Comparison of ENCODE assay signal across 19 cellular contexts in genomic region chr4:53499791-53500190, GRCh38.
A peak's percentile ranks its signal among the peaks of the same experiment; 100 is the strongest.
DNase-seq lines count a peak whose midpoint lies in the region; ATAC-seq and TF ChIP-seq lines count a peak whose summit lies in the region.
"Had no signal": no experiment of that assay in that cellular context is flagged by ENCODE, and none has a peak within 500 bp of the region (broad histone marks: within the 10 kb centered on the region; RNA-seq: fewer than 3 reads in every experiment).

No MANE protein-coding gene starts in this region.

- POLR2A ChIA-PET in IMR-90 (lab: Charles Lee; ENCODE audit: unreplicated experiment), result no interaction called here

- peaks cover 2% of the 10 kb centered on the region for H3K4me1 ChIP-seq in IMR-90 (ENCODE audit: control insufficient read depth, insufficient read depth, low read length)
- peaks cover 7% of the 10 kb centered on the region for H3K4me1 ChIP-seq in mesenchymal stem cell (ENCODE audit: control insufficient read depth, insufficient read depth, low read depth, low read length)

- H2BK120ac ChIP-seq in IMR-90 (ENCODE audit: low read depth, low read length), result no peak overlapping the region
- H2BK120ac ChIP-seq in mesenchymal stem cell (ENCODE audit: low read depth, low read length), result no peak overlapping the region

- intact Hi-C loops in IMR-90 (cut with micrococcal nuclease), result loop anchor here (10.0 kb wide), 1 partner anchor 285 kb away; no protein-coding TSS in a partner anchor

- no peaks in the 10 kb centered on the region for H3K9me3 ChIP-seq in IMR-90 (ENCODE audit: control insufficient read depth, insufficient read depth, low read length)
- no peaks in the 10 kb centered on the region for H3K9me3 ChIP-seq in mesenchymal stem cell (ENCODE audit: control insufficient read depth, low read length)
- no peaks in the 10 kb centered on the region for H3K9me3 ChIP-seq in WERI-Rb-1 (ENCODE audit: severe bottlenecking)
- H3K9me3 ChIP-seq: Caco-2 had no signal

- CTCF ChIA-PET in IMR-90 (lab: Yijun Ruan, JAX), result no interaction called here

- no peak overlapping the region for H4K5ac ChIP-seq in IMR-90 (ENCODE audit: low read depth, low read length)

- no peak overlapping the region for H2AK5ac ChIP-seq in IMR-90 (ENCODE audit: low read depth, low read length)
- peak overlapping the region; percentile 71 for H2AK5ac ChIP-seq in mesenchymal stem cell (ENCODE audit: low read length, severe bottlenecking)

- no peak overlapping the region for H3K4me3 Mint-ChIP-seq in nephron progenitor cell
- H3K4me3 Mint-ChIP-seq: CD4-positive, alpha-beta T cell; GM23338; HFFc6 had no signal

- TF ChIP-seq RAD21 in IMR-90 (IDR thresholded peaks at IDR 0.05; ENCODE audit: low read length), result no peak

- ATAC-seq in IMR-90 (ENCODE audit: low read depth), result no peak
- ATAC-seq: GM23338, HCT116 had no signal

- TF ChIP-seq CTCF in IMR-90 (conservative IDR thresholded peaks at IDR 0.05; ENCODE audit: low read depth, low read length) (no peak), nephron progenitor cell (IDR thresholded peaks at IDR 0.05) (no peak), WERI-Rb-1 (IDR thresholded peaks at IDR 0.05; ENCODE audit: low read depth, low read length) (no peak)

- H3K18ac ChIP-seq in IMR-90 (ENCODE audit: low read depth, low read length), result 0 out of 2 replicates have a peak overlapping the region, but pooled peaks have one; percentile 6
- peak overlapping the region in 1 of 2 experiments; percentile 28 for H3K18ac ChIP-seq in mesenchymal stem cell (ENCODE audit: low read depth in 1 of 2, low read length in 2 of 2)

- H3K14ac ChIP-seq in IMR-90 (replicated peaks; ENCODE audit: low read depth, low read length), result no peak overlapping the region
- no peak overlapping the region for H3K14ac ChIP-seq in mesenchymal stem cell (ENCODE audit: low read length in 2 of 2)

- no peaks in the 10 kb centered on the region for H3K79me1 ChIP-seq in IMR-90 (ENCODE audit: low read depth in 1 of 2, low read length in 2 of 2)
- H3K79me1 ChIP-seq in mesenchymal stem cell (replicated peaks; ENCODE audit: low read length, poor library complexity, severe bottlenecking), result no peaks in the 10 kb centered on the region

- H3K36me3 ChIP-seq in IMR-90 (ENCODE audit: control insufficient read depth, insufficient read depth, low read length) (no peaks in the 10 kb centered on the region), mesenchymal stem cell (ENCODE audit: control insufficient read depth in 1 of 2, insufficient read depth in 2 of 2, low read depth in 1 of 2, low read length in 2 of 2) (peaks cover 0 to 2% of the 10 kb centered on the region in 2 experiments), WERI-Rb-1 (no peaks in the 10 kb centered on the region)

- WGBS in IMR-90 (ENCODE audit: extremely low coverage in 2 of 2, insufficient read length in 1 of 2), 2 experiments, result no CpG with 5 or more reads among the region's 1 CpG
- WGBS in mesenchymal stem cell, result 100% methylated on average over 1 of the region's 1 CpG

- no peaks in the 10 kb centered on the region for H3K9me3 Mint-ChIP-seq in nephron progenitor cell
- H3K9me3 Mint-ChIP-seq: CD4-positive, alpha-beta T cell; GM23338; HFFc6 had no signal

- H3K27ac ChIP-seq in IMR-90 (ENCODE audit: insufficient read depth, low read length) (no peak overlapping the region), mesenchymal stem cell (ENCODE audit: low read length, poor library complexity, severe bottlenecking) (no peak overlapping the region), WERI-Rb-1 (no peak overlapping the region)
- H3K27ac ChIP-seq: C4-2B, HL-60 had no signal

- no peak overlapping the region for H2AK9ac ChIP-seq in IMR-90 (replicated peaks; ENCODE audit: low read depth, low read length, poor library complexity)

- peak overlapping the region; percentile 58 for H3K27ac Mint-ChIP-seq in nephron progenitor cell
- H3K27ac Mint-ChIP-seq: CD4-positive, alpha-beta T cell; GM23338; HFFc6 had no signal

- no peak overlapping the region for H3K56ac ChIP-seq in IMR-90 (ENCODE audit: extremely low read depth, insufficient read depth, low read length)

- H3K4ac ChIP-seq in IMR-90 (ENCODE audit: low read depth, low read length), result no peak overlapping the region
- H3K4ac ChIP-seq in mesenchymal stem cell (ENCODE audit: low read depth in 1 of 2, low read length in 2 of 2), result no peak overlapping the region

- H2AFZ ChIP-seq in IMR-90 (replicated peaks; ENCODE audit: low read length, poor library complexity) (no peak overlapping the region), mesenchymal stem cell (ENCODE audit: low read depth, low read length) (no peak overlapping the region)
- H2AFZ ChIP-seq: GM23338 had no signal

- H3K23ac ChIP-seq in IMR-90 (ENCODE audit: low read depth, low read length) (no peak overlapping the region), mesenchymal stem cell (ENCODE audit: low read length in 2 of 2) (no peak overlapping the region)

- dilution Hi-C loops in IMR-90 (cut with HindIII; ENCODE audit: low sequenced_read_pairs, unreplicated experiment), result no loop called here

- H3K4me2 ChIP-seq in IMR-90 (ENCODE audit: low read depth, low read length) (no peak overlapping the region), mesenchymal stem cell (ENCODE audit: low read length, poor library complexity, severe bottlenecking) (no peak overlapping the region)
- H3K4me2 ChIP-seq: GM23338 had no signal

- H3K4me3 ChIP-seq in IMR-90 (ENCODE audit: insufficient read depth, low read depth, low read length), result no peak overlapping the region
- H3K4me3 ChIP-seq in mesenchymal stem cell (ENCODE audit: insufficient read depth in 1 of 2, low read depth in 1 of 2, low read length in 2 of 2), result no peak overlapping the region
- H3K4me3 ChIP-seq in WERI-Rb-1 (ENCODE audit: low read depth, low read length), result no peak overlapping the region
- H3K4me3 ChIP-seq: GM23338 had no signal

- DNase-seq in IMR-90, result no peak
- peak; percentile 83 for DNase-seq in LHCN-M2 (ENCODE audit: low read depth)
- DNase-seq in mesenchymal stem cell, result no peak
- DNase-seq in nephron progenitor cell, result no peak
- no peak for DNase-seq in stimulated activated CD8-positive, alpha-beta memory T cell treated with anti-CD3 and anti-CD28 coated beads, Interleukin-4, amount 100 ng/mL, for 48 hours
- DNase-seq in D341Med (ENCODE audit: low spot score), result no peak
- no peak for DNase-seq in WERI-Rb-1
- DNase-seq: ACHN; Caco-2; CD4-positive, alpha-beta T cell; DMS153; DMS79; GDM1; H7; HFFc6 had no signal

- H4K91ac ChIP-seq in IMR-90 (ENCODE audit: insufficient read depth, low read depth, low read length), result no peak overlapping the region
- H4K91ac ChIP-seq in mesenchymal stem cell (ENCODE audit: low read length), result no peak overlapping the region

- peaks cover 21% of the 10 kb centered on the region for H3K4me1 Mint-ChIP-seq in nephron progenitor cell

- H2BK5ac ChIP-seq in IMR-90 (ENCODE audit: low read depth, low read length, poor library complexity, severe bottlenecking), result no peak overlapping the region
- H2BK5ac ChIP-seq in mesenchymal stem cell (ENCODE audit: low read depth, low read length, poor library complexity, severe bottlenecking), result no peak overlapping the region

- H3K9ac ChIP-seq in IMR-90 (ENCODE audit: low read depth, low read length) (no peak overlapping the region), mesenchymal stem cell (ENCODE audit: low read length) (no peak overlapping the region)

- H4K20me1 ChIP-seq in IMR-90 (ENCODE audit: insufficient read depth, low read length), result no peaks in the 10 kb centered on the region

- BruUV-seq in IMR-90 (replicated peaks; lab: Mats Ljungman, UMichigan), result no TSS peak

- no peak overlapping the region for H2BK12ac ChIP-seq in mesenchymal stem cell (ENCODE audit: low read length in 2 of 2)

- in situ Hi-C loops in IMR-90 (cut with MboI; ENCODE audit: low sequenced_read_pairs), result loop anchor here (10.0 kb wide), 1 partner anchor 725 kb away; the partner anchor contains the start of gene PDGFRA

- no peak overlapping the region for H4K8ac ChIP-seq in IMR-90 (ENCODE audit: low read depth in 2 of 2, low read length in 2 of 2)
- H4K8ac ChIP-seq in mesenchymal stem cell (ENCODE audit: low read length), result no peak overlapping the region

- no peak overlapping the region for H2BK20ac ChIP-seq in IMR-90 (ENCODE audit: low read depth, low read length)

- no peaks in the 10 kb centered on the region for H3K27me3 ChIP-seq in IMR-90 (ENCODE audit: control insufficient read depth, insufficient read depth, low read length)
- no peaks in the 10 kb centered on the region for H3K27me3 ChIP-seq in mesenchymal stem cell (ENCODE audit: control insufficient read depth in 1 of 2, insufficient read depth in 1 of 2, low read length in 2 of 2)
- H3K27me3 ChIP-seq in WERI-Rb-1 (ENCODE audit: insufficient read depth, low read depth, severe bottlenecking), result peaks cover 8% of the 10 kb centered on the region

- H3K36me3 Mint-ChIP-seq in nephron progenitor cell (ENCODE audit: low read depth), result no peaks in the 10 kb centered on the region

- no peak for TF ChIP-seq POLR2A in IMR-90 (IDR thresholded peaks at IDR 0.05; ENCODE audit: low read depth, low read length)

- H2BK15ac ChIP-seq in IMR-90 (ENCODE audit: low read depth, low read length) (peak overlapping the region; percentile 15; the same call in 1 of the 3 replicates), mesenchymal stem cell (ENCODE audit: low read depth, poor library complexity, severe bottlenecking) (no peak overlapping the region)

- H3K9me1 ChIP-seq in IMR-90 (ENCODE audit: insufficient read depth, low read length), result no peaks in the 10 kb centered on the region

- peaks cover 4% of the 10 kb centered on the region for H3K27me3 Mint-ChIP-seq in nephron progenitor cell (ENCODE audit: low read depth, poor library complexity)
- H3K27me3 Mint-ChIP-seq: CD4-positive, alpha-beta T cell had no signal

TF ChIP-seq in IMR-90, 13 proteins besides CTCF, POLR2A, EP300 and RAD21 (continues in another document):
- TF ChIP-seq ELK1 (IDR thresholded peaks at IDR 0.05; ENCODE audit: borderline replicate concordance, low read depth, low read length) (no peak), CEBPB (IDR thresholded peaks at IDR 0.05; ENCODE audit: low read depth, low read length) (no peak), MAZ (IDR thresholded peaks at IDR 0.05; ENCODE audit: borderline replicate concordance, low read depth, low read length) (no peak), BHLHE40 (IDR thresholded peaks at IDR 0.05; ENCODE audit: low read depth, low read length) (no peak), NFE2L2 (IDR thresholded peaks at IDR 0.05; ENCODE audit: low read depth, low read length) (no peak), FOS (IDR thresholded peaks at IDR 0.05; ENCODE audit: low read depth, low read length) (no peak), SMC3 (IDR thresholded peaks at IDR 0.05; ENCODE audit: low read depth, low read length) (no peak), CHD1 (IDR thresholded peaks at IDR 0.05; ENCODE audit: low read depth, low read length) (no peak)
